ENCODE assay signal across 8 cellular contexts in genomic region chr21:44299458-44300261, GRCh38. TPM values are rescaled to one million over a fixed set of nuclear protein-coding genes. Genes with fewer than 3 reads are reported as not detected.
DNase-seq lines count a peak whose midpoint lies in the region; TF ChIP-seq lines count a peak whose summit lies in the region.

TSS of gene PFKL (plus strand) at chr21:44300053. CDS start at chr21:44300106, 53 bp downstream.

- peaks cover 5% of the 10 kb centered on the region for H3K23me2 ChIP-seq in H9 (ENCODE audit: insufficient read length, low read depth, low read length, poor library complexity, severe bottlenecking)

- no peak within 1 kb of the TSS for H2BK15ac ChIP-seq in H9 (ENCODE audit: low read depth, low read length)

- no peak within 1 kb of the TSS for H4K5ac ChIP-seq in H9 (ENCODE audit: insufficient read length, low read depth, low read length)

- no peaks in the 10 kb centered on the region for H4K20me1 ChIP-seq in H9 (ENCODE audit: control insufficient read depth, insufficient read depth, insufficient read length)

- H4K91ac ChIP-seq in H9 (ENCODE audit: insufficient read length, low read depth, low read length): no peak within 1 kb of the TSS

- H2BK5ac ChIP-seq in H9 (ENCODE audit: insufficient read length, low read length): no peak within 1 kb of the TSS

- H2BK20ac ChIP-seq in H9 (ENCODE audit: low read depth, low read length, poor library complexity, severe bottlenecking): no peak within 1 kb of the TSS

- no peak within 1 kb of the TSS for H2BK12ac ChIP-seq in H9 (ENCODE audit: insufficient read length, low read depth, low read length)

- no peak within 1 kb of the TSS for H3K23ac ChIP-seq in H9 (ENCODE audit: insufficient read length, low read depth, low read length)

- H4K8ac ChIP-seq in H9 (replicated peaks; ENCODE audit: insufficient read length, low read depth, low read length): no peak within 1 kb of the TSS

- no peaks in the 10 kb centered on the region for H3K9me3 ChIP-seq in H9 (ENCODE audit: control insufficient read depth, low read depth, low read length)
- no peaks in the 10 kb centered on the region for H3K9me3 ChIP-seq in MG63
- no peaks in the 10 kb centered on the region for H3K9me3 ChIP-seq in WERI-Rb-1 (ENCODE audit: severe bottlenecking)
- no peaks in the 10 kb centered on the region for H3K9me3 ChIP-seq in skeletal muscle tissue (ENCODE audit: control insufficient read depth in 3 of 3, low read length in 3 of 3)

- peaks cover 14 to 29% of the 10 kb centered on the region in 2 experiments for H3K4me1 Mint-ChIP-seq in H9

- no peak within 1 kb of the TSS for H3K4ac ChIP-seq in H9 (ENCODE audit: low read depth, low read length)

- H3K9ac ChIP-seq in H9 (ENCODE audit: extremely low read depth, insufficient read length, low read length) (no peak within 1 kb of the TSS), skeletal muscle tissue (ENCODE audit: low read depth in 1 of 3, low read length in 3 of 3) (peak within 1 kb of the TSS; percentile 65 to 83 (median 69))

- H3K36me3 Mint-ChIP-seq in H9 (ENCODE audit: insufficient read depth in 1 of 3, low read depth in 3 of 3): no peaks in the 10 kb centered on the region

- H3K36me3 ChIP-seq in MG63 (peaks cover 7% of the 10 kb centered on the region; the same call in 1 of the 2 replicates), WERI-Rb-1 (no peaks in the 10 kb centered on the region), skeletal muscle tissue (ENCODE audit: control insufficient read depth in 3 of 3, insufficient read depth in 3 of 3, low read length in 3 of 3) (no peaks in the 10 kb centered on the region)

- TF ChIP-seq CTCF in GM12864 (IDR thresholded peaks at IDR 0.05; ENCODE audit: low read depth, low read length, missing control alignments) (no peak), H9 (conservative IDR thresholded peaks at IDR 0.05) (no peak), WERI-Rb-1 (IDR thresholded peaks at IDR 0.05; ENCODE audit: low read depth, low read length) (no peak), cardiac fibroblast (IDR thresholded peaks at IDR 0.05; ENCODE audit: low read depth, low read length) (no peak)

- DNase-seq in GM12864 (ENCODE audit: low read depth): peak; percentile 66
- peak; percentile 65 for DNase-seq in H9
- DNase-seq in MG63: peak; percentile 80
- peak; percentile 69 for DNase-seq in WERI-Rb-1
- peak; percentile 55 to 66 for DNase-seq in cardiac fibroblast (ENCODE audit: low read depth in 2 of 2)
- peak; percentile 93 for DNase-seq in iPS-NIHi11 (ENCODE audit: low spot score)
- DNase-seq in NCI-H1694 (lab: John Stamatoyannopoulos, UW): no peak

- H2AFZ ChIP-seq in H9 (ENCODE audit: low read length): no peak within 1 kb of the TSS

- H3K79me2 ChIP-seq in H9 (ENCODE audit: insufficient read depth, low read length): no peaks in the 10 kb centered on the region

- no peak within 1 kb of the TSS for H3K56ac ChIP-seq in H9 (ENCODE audit: insufficient read length, low read depth, low read length)

- no peak within 1 kb of the TSS for H2AK5ac ChIP-seq in H9 (ENCODE audit: insufficient read length, low read length)

- no peak within 1 kb of the TSS for H2BK120ac ChIP-seq in H9 (ENCODE audit: low read depth, low read length, poor library complexity, severe bottlenecking)

- H3K4me3 ChIP-seq in GM12864 (ENCODE audit: low read depth, low read length) (peak within 1 kb of the TSS; percentile 87), MG63 (peak within 1 kb of the TSS; percentile 86), WERI-Rb-1 (ENCODE audit: low read depth, low read length) (peak within 1 kb of the TSS; percentile 78), cardiac fibroblast (replicated peaks in 1 of 2; ENCODE audit: low read depth in 2 of 2, low read length in 2 of 2) (peak within 1 kb of the TSS; percentile 72 to 82), skeletal muscle tissue (ENCODE audit: low read length in 3 of 3) (peak within 1 kb of the TSS; percentile 59 to 73 (median 71))

- no CpG with 5 or more reads among the region's 94 CpGs for WGBS in H9 (ENCODE audit: extremely low coverage, insufficient read length, low lambda C conversion rate)

- H3K27ac ChIP-seq in H9 (ENCODE audit: insufficient read length, low read depth, low read length) (no peak within 1 kb of the TSS), WERI-Rb-1 (peak within 1 kb of the TSS; percentile 83), skeletal muscle tissue (ENCODE audit: low read depth, low read length) (peak within 1 kb of the TSS; percentile 79)

- peaks cover 11% of the 10 kb centered on the region for H3K27me3 Mint-ChIP-seq in H9 (ENCODE audit: low read depth)

- H3K27me3 ChIP-seq in H9 (ENCODE audit: insufficient read depth, low read length) (no peaks in the 10 kb centered on the region), MG63 (no peaks in the 10 kb centered on the region), WERI-Rb-1 (ENCODE audit: insufficient read depth, low read depth, severe bottlenecking) (no peaks in the 10 kb centered on the region), skeletal muscle tissue (ENCODE audit: control insufficient read depth in 3 of 3, insufficient read depth in 3 of 3, low read length in 3 of 3) (peaks cover 5 to 14% (median 8%) of the 10 kb centered on the region in 3 donors)

- no peaks in the 10 kb centered on the region for H3K79me1 ChIP-seq in H9 (ENCODE audit: insufficient read depth, low read depth, low read length, poor library complexity, severe bottlenecking)

- H3K4me1 ChIP-seq in H9 (ENCODE audit: insufficient read depth, low read length) (no peaks in the 10 kb centered on the region; the same call in 1 of the 2 replicates), skeletal muscle tissue (ENCODE audit: control insufficient read depth in 3 of 3, insufficient read depth in 3 of 3, low read length in 3 of 3) (peaks cover 38 to 47% (median 46%) of the 10 kb centered on the region in 3 donors)

- H3K18ac ChIP-seq in H9 (ENCODE audit: insufficient read length, low read depth, low read length): no peak within 1 kb of the TSS

- H3K14ac ChIP-seq in H9 (ENCODE audit: insufficient read depth, low read length): no peak within 1 kb of the TSS; the same call in 1 of the 2 replicates

- peak within 1 kb of the TSS; percentile 64 for H3K4me2 ChIP-seq in H9 (ENCODE audit: insufficient read depth, insufficient read length, low read length)

- no peak within 1 kb of the TSS for H3T11ph ChIP-seq in H9 (ENCODE audit: low read length)

- H3K9me3 Mint-ChIP-seq in H9: no peaks in the 10 kb centered on the region

- peak within 1 kb of the TSS in 1 of 3 experiments; percentile 77; a peak in 1 of 7 replicates for H3K27ac Mint-ChIP-seq in H9

- peak within 1 kb of the TSS; percentile 71 to 86 for H3K4me3 Mint-ChIP-seq in H9

RNA-seq across cellular contexts. Expression of gene PFKL, which starts in this region (rescaled TPM):
- 105 and 107 TPM in 2 replicates for total RNA-seq in H9 (2021)
- 111 and 175 TPM in 2 replicates for total RNA-seq in MG63 (2014; rRNA removed; shearing (Covaris generic); ENCODE audit: low replicate concordance)
- total RNA-seq in skeletal muscle tissue: 72.0 TPM
